ENCODE assay signal across 26 cellular contexts in genomic region chr4:6388713-6389112, GRCh38.
"Had no signal": no experiment of that assay in that cellular context is flagged by ENCODE, and none has a peak within 500 bp of the region (broad histone marks: within the 10 kb centered on the region; RNA-seq: fewer than 3 reads in every experiment).

No MANE protein-coding gene starts in this region.

- H3K27me3 ChIP-seq: breast epithelium, Peyer's patch had no signal

- H3K27me3 Mint-ChIP-seq: activated CD4-positive, alpha-beta T cell treated with anti-CD3 and anti-CD28 coated beads, Interleukin-2, amount 10 ng/mL, durations not matched to agents 24 days and 14 days had no signal

- H3K4me3 ChIP-seq: breast epithelium, Peyer's patch, SJSA1 had no signal

- H3K9me3 ChIP-seq: breast epithelium, Peyer's patch, SJSA1 had no signal

- H3K27ac Mint-ChIP-seq: activated B cell treated with CpG ODN at 0.5 μM for 24 hours; activated CD4-positive, alpha-beta T cell treated with anti-CD3 and anti-CD28 coated beads, Interleukin-2, amount 10 ng/mL, durations not matched to agents 24 days and 14 days; activated CD8-positive, alpha-beta memory T cell treated with anti-CD3 and anti-CD28 coated beads, Interleukin-2, amount 10 ng/mL, durations not matched to agents 7 days and 5 days; activated naive CD4-positive, alpha-beta T cell treated with anti-CD3 and anti-CD28 coated beads for 36 hours; activated naive CD8-positive, alpha-beta T cell; activated T-cell treated with anti-CD3 and anti-CD28 coated beads, Interleukin-2, amount 50 U/mL, for 24 hours; T-helper 17 cell had no signal

- H3K4me1 ChIP-seq: breast epithelium, Peyer's patch, SJSA1 had no signal

- H3K27ac ChIP-seq: breast epithelium, Peyer's patch, RWPE1, SJSA1 had no signal

- H3K36me3 ChIP-seq: breast epithelium, Peyer's patch, SJSA1 had no signal

- ATAC-seq: activated CD8-positive, alpha-beta memory T cell treated with anti-CD3 and anti-CD28 coated beads, Interleukin-2, amount 10 ng/mL, durations not matched to agents 7 days and 5 days; T-helper 17 cell had no signal

- H3K9me3 Mint-ChIP-seq: activated B cell treated with CpG ODN at 0.5 μM for 24 hours; activated CD4-positive, alpha-beta T cell treated with anti-CD3 and anti-CD28 coated beads, Interleukin-2, amount 10 ng/mL, durations not matched to agents 24 days and 14 days; activated naive CD4-positive, alpha-beta T cell treated with anti-CD3 and anti-CD28 coated beads for 36 hours; activated T-cell treated with anti-CD3 and anti-CD28 coated beads, Interleukin-2, amount 50 U/mL, for 24 hours; activated T-helper 1 cell treated with anti-CD3 and anti-CD28 coated beads, Interleukin-12 subunit alpha, Interleukin-12 subunit beta, Interleukin-2, Interleukin-4 antibody, amounts not matched to agents 30 ng/mL and 10 ng/mL and 1 ng/mL, durations not matched to agents 14 hours and 24 hours and 36 hours had no signal

- DNase-seq: activated B cell treated with CpG ODN at 0.5 μM for 24 hours; activated CD4-positive, alpha-beta T cell treated with anti-CD3 and anti-CD28 coated beads for 1 hour; activated CD4-positive, alpha-beta T cell treated with anti-CD3 and anti-CD28 coated beads, Interleukin-2, amount 10 ng/mL, durations not matched to agents 24 days and 14 days; activated CD4-positive, alpha-beta T cell treated with anti-CD3 and anti-CD28 coated beads, Interleukin-2, amount 50 U/mL, for 48 hours; activated CD8-positive, alpha-beta memory T cell treated with anti-CD3 and anti-CD28 coated beads, Interleukin-2, amount 10 ng/mL, durations not matched to agents 7 days and 5 days; activated effector memory CD4-positive, alpha-beta T cell treated with Interleukin-2 at 50 U/mL for 16 hours; activated naive CD4-positive, alpha-beta T cell treated with anti-CD3 and anti-CD28 coated beads for 36 hours; activated T-cell treated with anti-CD3 and anti-CD28 coated beads, Interleukin-2, amount 50 U/mL, for 24 hours; central memory CD4-positive, alpha-beta T cell; Kasumi-1; KBM-7; NCI-H146; NCI-H187 treated with DMSO at 0.1 percent for 48 hours; NCI-H2081 treated with DMSO at 0.1 percent for 48 hours; NCI-H446 treated with DMSO at 0.1 percent for 48 hours; NCI-H526; NCI-H82; Peyer's patch; SHP77; T-helper 17 cell; T-helper 9 cell had no signal

- H3K4me1 Mint-ChIP-seq: activated B cell treated with CpG ODN at 0.5 μM for 24 hours; activated CD4-positive, alpha-beta T cell treated with anti-CD3 and anti-CD28 coated beads, Interleukin-2, amount 10 ng/mL, durations not matched to agents 24 days and 14 days; activated CD8-positive, alpha-beta memory T cell treated with anti-CD3 and anti-CD28 coated beads, Interleukin-2, amount 10 ng/mL, durations not matched to agents 7 days and 5 days had no signal

- H3K4me3 Mint-ChIP-seq: activated B cell treated with CpG ODN at 0.5 μM for 24 hours; activated CD4-positive, alpha-beta T cell treated with anti-CD3 and anti-CD28 coated beads, Interleukin-2, amount 10 ng/mL, durations not matched to agents 24 days and 14 days; activated CD8-positive, alpha-beta memory T cell treated with anti-CD3 and anti-CD28 coated beads, Interleukin-2, amount 10 ng/mL, durations not matched to agents 7 days and 5 days; activated naive CD4-positive, alpha-beta T cell treated with anti-CD3 and anti-CD28 coated beads for 36 hours; activated naive CD8-positive, alpha-beta T cell; activated T-cell treated with anti-CD3 and anti-CD28 coated beads, Interleukin-2, amount 50 U/mL, for 24 hours; activated T-helper 1 cell treated with anti-CD3 and anti-CD28 coated beads, Interleukin-12 subunit alpha, Interleukin-12 subunit beta, Interleukin-2, Interleukin-4 antibody, amounts not matched to agents 30 ng/mL and 10 ng/mL and 1 ng/mL, durations not matched to agents 14 hours and 24 hours and 36 hours; T-helper 17 cell had no signal

- H3K36me3 Mint-ChIP-seq: activated CD8-positive, alpha-beta memory T cell treated with anti-CD3 and anti-CD28 coated beads, Interleukin-2, amount 10 ng/mL, durations not matched to agents 7 days and 5 days; activated naive CD8-positive, alpha-beta T cell had no signal
